In the genomic region with DNA sequence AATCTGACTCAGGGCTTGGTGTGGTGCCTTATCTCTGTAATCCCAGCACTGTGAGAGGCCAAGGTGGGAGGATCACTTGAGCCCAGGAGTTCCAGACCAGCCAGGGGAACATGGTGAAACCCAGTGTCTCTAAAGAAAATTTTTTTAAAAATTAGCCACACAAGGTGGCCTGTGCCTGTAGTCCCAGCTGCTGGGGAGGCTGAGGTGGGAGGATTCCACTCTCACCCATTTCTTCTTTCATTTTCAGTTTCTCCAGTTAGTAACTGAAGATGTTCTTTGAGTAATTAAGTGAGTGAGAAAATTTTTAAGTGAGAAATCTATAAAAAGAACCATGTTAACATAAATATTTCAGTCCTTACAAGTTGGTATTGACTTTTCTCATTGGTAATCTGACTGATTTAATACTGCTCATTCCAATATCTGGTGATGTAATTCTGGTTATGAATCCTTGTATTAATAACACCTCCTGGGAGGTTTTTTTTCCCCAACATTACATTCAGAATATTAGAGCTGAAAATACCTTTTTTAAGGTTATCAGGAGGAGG, we compare ENCODE assay signal across 13 cellular contexts. TPM values are rescaled to one million over a fixed set of nuclear protein-coding genes. Genes with fewer than 3 reads are reported as not detected.
DNase-seq lines count a peak whose midpoint lies in the region; ATAC-seq lines count a peak whose summit lies in the region.
"Had no signal": no experiment of that assay in that cellular context is flagged by ENCODE, and none has a peak within 500 bp of the region (broad histone marks: within the 10 kb centered on the region; RNA-seq: fewer than 3 reads in every experiment).

No MANE protein-coding gene starts in this region.

- H3K27me3 Mint-ChIP-seq in CD4-positive, alpha-beta memory T cell, result no peaks in the 10 kb centered on the region
- H3K27me3 Mint-ChIP-seq in activated naive CD4-positive, alpha-beta T cell treated with anti-CD3 and anti-CD28 coated beads for 36 hours (ENCODE audit: low read depth), result no peaks in the 10 kb centered on the region

- H3K9me3 ChIP-seq in CD4-positive, alpha-beta memory T cell (ENCODE audit: control insufficient read depth in 1 of 2, low read length in 2 of 2), result no peaks in the 10 kb centered on the region
- H3K9me3 ChIP-seq: psoas muscle had no signal

- intact Hi-C loops in CD4-positive, alpha-beta memory T cell (cut with micrococcal nuclease), result no loop called here
- intact Hi-C loops in activated naive CD4-positive, alpha-beta T cell treated with anti-CD3 and anti-CD28 coated beads for 36 hours (cut with micrococcal nuclease), result loop anchor here (1.0 kb wide), 1 partner anchor 91 kb away; no protein-coding TSS in a partner anchor

- H3K27ac Mint-ChIP-seq in CD4-positive, alpha-beta memory T cell, result peak overlapping the region in 6 of 7 donors; percentile 22 to 83 (median 74)
- peak overlapping the region; percentile 82 for H3K27ac Mint-ChIP-seq in activated naive CD4-positive, alpha-beta T cell treated with anti-CD3 and anti-CD28 coated beads for 36 hours

- H3K9me3 Mint-ChIP-seq in CD4-positive, alpha-beta memory T cell, result no peaks in the 10 kb centered on the region
- no peaks in the 10 kb centered on the region for H3K9me3 Mint-ChIP-seq in activated naive CD4-positive, alpha-beta T cell treated with anti-CD3 and anti-CD28 coated beads for 36 hours

- H3K4me1 ChIP-seq in CD4-positive, alpha-beta memory T cell (ENCODE audit: insufficient read depth, low read length), result peaks cover 35% of the 10 kb centered on the region

- peak in 1 of 5 donors; percentile 25 for DNase-seq in CD4-positive, alpha-beta memory T cell
- DNase-seq in activated naive CD4-positive, alpha-beta T cell treated with anti-CD3 and anti-CD28 coated beads for 36 hours, result peak; percentile 47
- no peak for DNase-seq in stimulated activated CD8-positive, alpha-beta memory T cell treated with anti-CD3 and anti-CD28 coated beads, Interleukin-4, amount 100 ng/mL, for 48 hours
- DNase-seq in COLO829 (ENCODE audit: low spot score), result no peak
- DNase-seq in NCI-H2227 treated with DMSO at 0.1 percent for 48 hours (lab: John Stamatoyannopoulos, UW), result no peak
- DNase-seq in NCI-H526 (lab: John Stamatoyannopoulos, UW), result no peak
- DNase-seq: amniotic stem cell, COR-L47, head of caudate nucleus, psoas muscle, substantia nigra had no signal

- H3K27me3 ChIP-seq in CD4-positive, alpha-beta memory T cell (ENCODE audit: insufficient read depth, low read length), result no peaks in the 10 kb centered on the region

- peak overlapping the region in 4 of 8 donors; percentile 31 to 71 (median 38) for H3K4me3 Mint-ChIP-seq in CD4-positive, alpha-beta memory T cell
- H3K4me3 Mint-ChIP-seq in activated naive CD4-positive, alpha-beta T cell treated with anti-CD3 and anti-CD28 coated beads for 36 hours, result no peak overlapping the region

- ATAC-seq in GM19395 (IDR thresholded peaks at IDR 0.05; ENCODE audit: unreplicated experiment) (peak; percentile 83), HG03064 (IDR thresholded peaks at IDR 0.05; ENCODE audit: low read depth, unreplicated experiment) (peak; percentile 71)
- ATAC-seq: psoas muscle had no signal

- peaks cover 16 to 54% of the 10 kb centered on the region in 2 donors for H3K36me3 Mint-ChIP-seq in CD4-positive, alpha-beta memory T cell
- peaks cover 31% of the 10 kb centered on the region for H3K36me3 Mint-ChIP-seq in activated naive CD4-positive, alpha-beta T cell treated with anti-CD3 and anti-CD28 coated beads for 36 hours (ENCODE audit: low read depth)

- CTCF ChIA-PET in CD4-positive, alpha-beta memory T cell (lab: Charles Lee; ENCODE audit: partially characterized antibody), result interaction anchor here (0.8 kb wide), 1 partner anchor 52 kb away, joined by 3 read pairs; no protein-coding TSS in a partner anchor
- CTCF ChIA-PET in activated naive CD4-positive, alpha-beta T cell treated with anti-CD3 and anti-CD28 coated beads for 36 hours (lab: Charles Lee), result interaction anchor here (0.7 to 1.1 kb wide), 3 partner anchors 8 to 68 kb away, joined by 3 to 4 read pairs (median 3); no protein-coding TSS in a partner anchor

- H3K4me1 Mint-ChIP-seq in CD4-positive, alpha-beta memory T cell, result peaks cover 26 to 66% (median 42%) of the 10 kb centered on the region in 4 donors
- peaks cover 41% of the 10 kb centered on the region for H3K4me1 Mint-ChIP-seq in activated naive CD4-positive, alpha-beta T cell treated with anti-CD3 and anti-CD28 coated beads for 36 hours (ENCODE audit: low read depth)

- no peak overlapping the region for H3K4me3 ChIP-seq in CD4-positive, alpha-beta memory T cell (ENCODE audit: low read length in 2 of 2)
- H3K4me3 ChIP-seq: psoas muscle had no signal

- POLR2A ChIA-PET in CD4-positive, alpha-beta memory T cell (lab: Charles Lee; ENCODE audit: partially characterized antibody), result no interaction called here

- H3K36me3 ChIP-seq in CD4-positive, alpha-beta memory T cell (ENCODE audit: insufficient read depth, low read length), result peaks cover 32% of the 10 kb centered on the region

- peak overlapping the region; percentile 9 for H3K27ac ChIP-seq in CD4-positive, alpha-beta memory T cell (ENCODE audit: low read depth, low read length)
- H3K27ac ChIP-seq: psoas muscle had no signal

RNA-seq across cellular contexts. Expression of a gene that starts 6.1 kb away (rescaled TPM):
- 10 to 100 TPM; 93.4 to 98.9 TPM for total RNA-seq in CD4-positive, alpha-beta memory T cell
- 10 to 100 TPM; 20.1 to 27.7 TPM for polyA plus RNA-seq in CD4-positive, alpha-beta memory T cell
- total RNA-seq in activated naive CD4-positive, alpha-beta T cell treated with anti-CD3 and anti-CD28 coated beads for 36 hours, result 10 to 100 TPM; 60.6 TPM

RNA-seq across cellular contexts. Expression of a gene that starts 21.1 kb away (rescaled TPM):
- total RNA-seq in CD4-positive, alpha-beta memory T cell, result 1 to 10 TPM; 6.5 to 6.6 TPM
- 1 to 10 TPM in 1 of 2 donors, under 1 TPM in 1; 0.42 to 2.7 TPM for polyA plus RNA-seq in CD4-positive, alpha-beta memory T cell
- 1 to 10 TPM; 3.1 to 4.1 TPM for total RNA-seq in activated naive CD4-positive, alpha-beta T cell treated with anti-CD3 and anti-CD28 coated beads for 36 hours

RNA-seq across cellular contexts. Expression of a gene that starts 28.1 kb away (rescaled TPM):
- 10 to 100 TPM; 83.6 to 86.0 TPM for total RNA-seq in CD4-positive, alpha-beta memory T cell
- 10 to 100 TPM; 81.8 to 86.2 TPM for polyA plus RNA-seq in CD4-positive, alpha-beta memory T cell
- 10 to 100 TPM; 57.4 to 58.6 TPM for total RNA-seq in activated naive CD4-positive, alpha-beta T cell treated with anti-CD3 and anti-CD28 coated beads for 36 hours

RNA-seq across cellular contexts. Expression of a gene that starts 28.3 kb away (rescaled TPM):
- 10 to 100 TPM; 29.3 to 30.4 TPM for total RNA-seq in CD4-positive, alpha-beta memory T cell
- 10 to 100 TPM in 1 of 2 donors, 1 to 10 TPM in 1; 8.3 to 14.9 TPM for polyA plus RNA-seq in CD4-positive, alpha-beta memory T cell
- 10 to 100 TPM; 20.5 to 21.4 TPM for total RNA-seq in activated naive CD4-positive, alpha-beta T cell treated with anti-CD3 and anti-CD28 coated beads for 36 hours

RNA-seq across cellular contexts. Expression of a gene that starts 49.2 kb away (rescaled TPM):
- total RNA-seq in CD4-positive, alpha-beta memory T cell, result 100 to 1,000 TPM; 131 to 132 TPM
- 10 to 100 TPM in 1 of 2 donors, 1 to 10 TPM in 1; 10.0 to 38.4 TPM for polyA plus RNA-seq in CD4-positive, alpha-beta memory T cell
- 10 to 100 TPM; 73.9 to 75.5 TPM for total RNA-seq in activated naive CD4-positive, alpha-beta T cell treated with anti-CD3 and anti-CD28 coated beads for 36 hours
